Comparison of ENCODE assay signal across 17 cellular contexts in genomic region chr9:129162901-129163670, GRCh38. TPM values are rescaled to one million over a fixed set of nuclear protein-coding genes. Genes with fewer than 3 reads are reported as not detected.
DNase-seq lines count a peak whose midpoint lies in the region; ATAC-seq lines count a peak whose summit lies in the region.
"Had no signal": no experiment of that assay in that cellular context is flagged by ENCODE, and none has a peak within 500 bp of the region (broad histone marks: within the 10 kb centered on the region; RNA-seq: fewer than 3 reads in every experiment).

No MANE protein-coding gene starts in this region.

- H3K27ac ChIP-seq in skeletal muscle tissue (ENCODE audit: low read depth, low read length): peak overlapping the region; percentile 62

- H3K4me3 ChIP-seq in adipocyte (ENCODE audit: low read length): peak overlapping the region; percentile 64
- H3K4me3 ChIP-seq in skeletal muscle tissue (ENCODE audit: low read length in 3 of 3): no peak overlapping the region

- peak; percentile 47 for DNase-seq in EH (ENCODE audit: low read depth)
- DNase-seq in adipocyte (ENCODE audit: low read depth): peak; percentile 75
- DNase-seq in fibroblast of peridontal ligament (ENCODE audit: extremely low read depth): peak; percentile 38
- DNase-seq in NAMALWA (ENCODE audit: low spot score): no peak
- DNase-seq in mucosa of gallbladder (ENCODE audit: low spot score): no peak
- DNase-seq: activated CD4-positive, CD25-positive, alpha-beta regulatory T cell; activated CD8-positive, alpha-beta T cell treated with anti-CD3 and anti-CD28 coated beads, Interleukin-2, amount 10 ng/mL, durations not matched to agents 7 days and 5 days; activated naive CD8-positive, alpha-beta T cell treated with anti-CD3 and anti-CD28 coated beads for 36 hours; effector CD4-positive, alpha-beta T cell; NCI-H1092 treated with DMSO at 0.1 percent for 48 hours; NCI-H2107; NCI-H524 treated with DMSO at 0.1 percent for 48 hours; SIG-M5; stimulated activated naive B cell treated with anti-CD40 and anti-IgM and Interleukin-4, amounts not matched to agents 10 μg/mL and 1 μg/mL and 100 μg/mL, for 72 hours had no signal

- H3K36me3 ChIP-seq in adipocyte (ENCODE audit: control insufficient read depth, insufficient read depth, low read length, severe bottlenecking): no peaks in the 10 kb centered on the region
- H3K36me3 ChIP-seq in skeletal muscle tissue (ENCODE audit: control insufficient read depth in 3 of 3, insufficient read depth in 3 of 3, low read length in 3 of 3): no peaks in the 10 kb centered on the region

- H3K9ac ChIP-seq in adipocyte (ENCODE audit: low read length) (peak overlapping the region; percentile 68), skeletal muscle tissue (ENCODE audit: low read depth in 1 of 3, low read length in 3 of 3) (peak overlapping the region in 2 of 3 donors; percentile 20 to 54)

- H3K9me3 ChIP-seq in adipocyte (ENCODE audit: control insufficient read depth, low read length) (no peaks in the 10 kb centered on the region), skeletal muscle tissue (ENCODE audit: control insufficient read depth in 3 of 3, low read length in 3 of 3) (no peaks in the 10 kb centered on the region)

- no peaks in the 10 kb centered on the region for H3K27me3 ChIP-seq in adipocyte (replicated peaks; ENCODE audit: control insufficient read depth, insufficient read depth, low read length)
- H3K27me3 ChIP-seq in skeletal muscle tissue (ENCODE audit: control insufficient read depth in 3 of 3, insufficient read depth in 3 of 3, low read length in 3 of 3): no peaks in the 10 kb centered on the region

- ATAC-seq in HG03354 (IDR thresholded peaks at IDR 0.05; ENCODE audit: poor library complexity, severe bottlenecking, unreplicated experiment): no peak
- no peak for ATAC-seq in GM21825 (IDR thresholded peaks at IDR 0.05; ENCODE audit: unreplicated experiment)
- ATAC-seq: activated CD8-positive, alpha-beta T cell treated with anti-CD3 and anti-CD28 coated beads, Interleukin-2, amount 10 ng/mL, durations not matched to agents 7 days and 5 days; stimulated activated naive B cell treated with anti-CD40 and anti-IgM and Interleukin-4, amounts not matched to agents 10 μg/mL and 1 μg/mL and 100 μg/mL, for 72 hours had no signal

- H3K4me1 ChIP-seq in adipocyte (ENCODE audit: control insufficient read depth, insufficient read depth, low read length): peaks cover 59% of the 10 kb centered on the region
- peaks cover 25 to 28% (median 28%) of the 10 kb centered on the region in 3 donors for H3K4me1 ChIP-seq in skeletal muscle tissue (ENCODE audit: control insufficient read depth in 3 of 3, insufficient read depth in 3 of 3, low read length in 3 of 3)

RNA-seq across cellular contexts. Expression of gene IER5L, which starts 15.0 kb away (rescaled TPM):
- total RNA-seq in skeletal muscle tissue: 16.7 TPM
- total RNA-seq in mucosa of gallbladder: 43.5 TPM

RNA-seq across cellular contexts. Expression of gene PTPA, which starts 51.9 kb away (rescaled TPM):
- 66.8 TPM for total RNA-seq in skeletal muscle tissue
- 126 TPM for total RNA-seq in mucosa of gallbladder

RNA-seq across cellular contexts. Expression of gene CRAT, which starts 52.5 kb away (rescaled TPM):
- total RNA-seq in skeletal muscle tissue (27.1 TPM), mucosa of gallbladder (83.8 TPM)

Comparison
In these comparisons a context has a peak if more than half of its experiments do, and no peak if none do; other contexts are left out.
1. DNase-seq: peak in EH (single experiment), adipocyte (single experiment) and fibroblast of peridontal ligament (single experiment); none in NAMALWA (single experiment) and mucosa of gallbladder (single experiment).